Comparison of ENCODE assay signal across 10 cellular contexts in genomic region chr9:132162764-132163456, GRCh38. TPM values are rescaled to one million over a fixed set of nuclear protein-coding genes. Genes with fewer than 3 reads are reported as not detected.
A peak's percentile ranks its signal among the peaks of the same experiment; 100 is the strongest.
DNase-seq lines count a peak whose midpoint lies in the region; ATAC-seq, FAIRE-seq and TF ChIP-seq lines count a peak whose summit lies in the region.
"Had no signal": no experiment of that assay in that cellular context is flagged by ENCODE, and none has a peak within 500 bp of the region (broad histone marks: within the 10 kb centered on the region; RNA-seq: fewer than 3 reads in every experiment).

No MANE protein-coding gene starts in this region.

- no peaks in the 10 kb centered on the region for H3K9me3 Mint-ChIP-seq in activated CD8-positive, alpha-beta memory T cell treated with anti-CD3 and anti-CD28 coated beads, Interleukin-2, amount 10 ng/mL, durations not matched to agents 7 days and 5 days (ENCODE audit: low read depth)

- H3K27me3 Mint-ChIP-seq in activated CD8-positive, alpha-beta memory T cell treated with anti-CD3 and anti-CD28 coated beads, Interleukin-2, amount 10 ng/mL, durations not matched to agents 7 days and 5 days: peaks cover 60% of the 10 kb centered on the region

- no peak overlapping the region for H2AFZ ChIP-seq in HepG2 (ENCODE audit: low read length)

- H3K4me1 ChIP-seq in HepG2 (ENCODE audit: insufficient read depth, low read length) (peaks cover 7% of the 10 kb centered on the region), thoracic aorta (ENCODE audit: control insufficient read depth in 1 of 2, low read depth in 2 of 2) (peaks cover 25 to 37% of the 10 kb centered on the region in 2 donors)

- TF ChIP-seq CTCF in astrocyte of the cerebellum (IDR thresholded peaks at IDR 0.05; ENCODE audit: low read depth, low read length, missing control alignments): no peak
- TF ChIP-seq CTCF in HepG2 (CRISPR knock-in tag; IDR thresholded peaks at IDR 0.05): no peak
- TF ChIP-seq CTCF in thoracic aorta (IDR thresholded peaks at IDR 0.05): no peak

- H3K9ac ChIP-seq in HepG2 (ENCODE audit: insufficient read depth, low read depth, low read length): no peak overlapping the region

- peaks cover 10 to 93% of the 10 kb centered on the region in 2 experiments for H3K27me3 ChIP-seq in HepG2 (ENCODE audit: control insufficient read depth in 1 of 2, insufficient read depth in 2 of 2, low read length in 2 of 2)
- peaks cover 10% of the 10 kb centered on the region for H3K27me3 ChIP-seq in thoracic aorta (replicated peaks; ENCODE audit: insufficient read depth)

- no peak for FAIRE-seq in HepG2 (lab: Jason Lieb, UNC)

- no peak overlapping the region for H3K27ac Mint-ChIP-seq in activated CD8-positive, alpha-beta memory T cell treated with anti-CD3 and anti-CD28 coated beads, Interleukin-2, amount 10 ng/mL, durations not matched to agents 7 days and 5 days

- peak overlapping the region; percentile 93 for H3K4me3 Mint-ChIP-seq in activated CD8-positive, alpha-beta memory T cell treated with anti-CD3 and anti-CD28 coated beads, Interleukin-2, amount 10 ng/mL, durations not matched to agents 7 days and 5 days

- peaks cover 3% of the 10 kb centered on the region for H3K36me3 Mint-ChIP-seq in activated CD8-positive, alpha-beta memory T cell treated with anti-CD3 and anti-CD28 coated beads, Interleukin-2, amount 10 ng/mL, durations not matched to agents 7 days and 5 days

- H3K9me3 ChIP-seq in HepG2 (ENCODE audit: low read length) (no peaks in the 10 kb centered on the region), thoracic aorta (no peaks in the 10 kb centered on the region)
- H3K9me3 ChIP-seq: mucosa of descending colon had no signal

- H3K4me2 ChIP-seq in HepG2 (ENCODE audit: low read depth, low read length): peak overlapping the region; percentile 67

- H3K36me3 ChIP-seq in HepG2 (replicated peaks in 1 of 2; ENCODE audit: control insufficient read depth in 1 of 2, insufficient read depth in 2 of 2, low read length in 2 of 2): no peaks in the 10 kb centered on the region
- no peaks in the 10 kb centered on the region for H3K36me3 ChIP-seq in thoracic aorta

- WGBS in HepG2 (ENCODE audit: low lambda C conversion rate): 0% methylated on average over 5 of the region's 74 CpGs

- CTCF ChIA-PET in activated CD8-positive, alpha-beta memory T cell treated with anti-CD3 and anti-CD28 coated beads, Interleukin-2, amount 10 ng/mL, durations not matched to agents 7 days and 5 days (lab: Charles Lee): interaction anchor here (1.0 to 1.8 kb wide), 7 partner anchors 9 to 407 kb away, joined by 3 to 10 read pairs (median 4); no protein-coding TSS in a partner anchor
- CTCF ChIA-PET in HepG2 (lab: Yijun Ruan, JAX; ENCODE audit: low intra/inter-chr PET ratio, low total read pairs): no interaction called here

- intact Hi-C loops in HepG2 (cut with micrococcal nuclease; ENCODE audit: unreplicated experiment): no loop called here

- no peak for TF ChIP-seq POLR2A in HepG2 (IDR thresholded peaks at IDR 0.05; ENCODE audit: insufficient read depth in 1 of 2, low read depth in 2 of 2, low read length in 2 of 2)

- H3K4me1 Mint-ChIP-seq in activated CD8-positive, alpha-beta memory T cell treated with anti-CD3 and anti-CD28 coated beads, Interleukin-2, amount 10 ng/mL, durations not matched to agents 7 days and 5 days: peaks cover 14% of the 10 kb centered on the region

- H3K79me2 ChIP-seq in HepG2 (ENCODE audit: insufficient read depth, low read length): no peaks in the 10 kb centered on the region

- peak overlapping the region; percentile 54 for H3K4me3 ChIP-seq in astrocyte of the cerebellum (ENCODE audit: low read depth, low read length)
- H3K4me3 ChIP-seq in HepG2 (replicated peaks in 1 of 3; ENCODE audit: insufficient read depth in 1 of 3, low read depth in 2 of 3, low read length in 3 of 3): peak overlapping the region in 1 of 3 experiments; percentile 50; a peak in 2 of 6 replicates
- H3K4me3 ChIP-seq in thoracic aorta: peak overlapping the region; percentile 86

- BruUV-seq in HepG2 (replicated peaks; lab: Mats Ljungman, UMichigan): no TSS peak

- DNase-seq in activated CD8-positive, alpha-beta memory T cell treated with anti-CD3 and anti-CD28 coated beads, Interleukin-2, amount 10 ng/mL, durations not matched to agents 7 days and 5 days: no peak
- DNase-seq in activated CD8-positive, alpha-beta memory T cell treated with anti-CD3 and anti-CD28 coated beads, Interleukin-2, amount 50 U/mL, for 48 hours: no peak
- DNase-seq in astrocyte of the cerebellum (ENCODE audit: low read depth) (no peak), HepG2 (ENCODE audit: low spot score) (no peak), thoracic aorta (ENCODE audit: low spot score) (no peak), HuH-7.5 (ENCODE audit: low spot score) (no peak)
- DNase-seq: DMS79 treated with DMSO at 0.1 percent for 48 hours had no signal

- no peak for TF ChIP-seq RAD21 in HepG2 (CRISPR knock-in tag; IDR thresholded peaks at IDR 0.05)

- TF ChIP-seq EP300 in HepG2 (IDR thresholded peaks at IDR 0.05; ENCODE audit: low read depth in 2 of 2, low read length in 2 of 2): no peak
- TF ChIP-seq EP300 in HepG2 (CRISPR knock-in tag; IDR thresholded peaks at IDR 0.05; ENCODE audit: borderline replicate concordance): no peak

- H4K20me1 ChIP-seq in HepG2 (ENCODE audit: insufficient read depth, low read length): peaks cover 17% of the 10 kb centered on the region; the same call in 1 of the 2 replicates

- in situ Hi-C loops in astrocyte of the cerebellum (cut with HindIII; ENCODE audit: low sequenced_read_pairs) (no loop called here), HepG2 (cut with HindIII; ENCODE audit: extremely low pct_ligation_motif_present, low pct_unique_long_range_greater_than_20kb) (no loop called here)

- H3K27ac ChIP-seq in HepG2 (ENCODE audit: extremely low read length, insufficient read depth, low read length) (no peak overlapping the region), thoracic aorta (peak overlapping the region in 1 of 2 donors; percentile 28)

- ATAC-seq in activated CD8-positive, alpha-beta memory T cell treated with anti-CD3 and anti-CD28 coated beads, Interleukin-2, amount 10 ng/mL, durations not matched to agents 7 days and 5 days: peak; percentile 4
- ATAC-seq in HepG2 (peak; percentile 19; the same call in 2 of the 3 replicates), thoracic aorta (ENCODE audit: insufficient number of reproducible peaks, low FRiP score, low read depth) (no peak), HG03520 (IDR thresholded peaks at IDR 0.05; ENCODE audit: unreplicated experiment) (no peak), HG02970 (IDR thresholded peaks at IDR 0.05; ENCODE audit: low FRiP score, unreplicated experiment) (no peak)

- POLR2A ChIA-PET in HepG2 (lab: Yijun Ruan, JAX): no interaction called here

RNA-seq across cellular contexts. Expression of gene NTNG2, which starts 1.1 kb away (rescaled TPM):
- total RNA-seq in activated CD8-positive, alpha-beta memory T cell treated with anti-CD3 and anti-CD28 coated beads, Interleukin-2, amount 10 ng/mL, durations not matched to agents 7 days and 5 days: 10 to 100 TPM in 1 of 2 experiments, 1 to 10 TPM in 1; 7.9 to 14.5 TPM
- 0.02 TPM in 1 of 2 replicates, not detected in the other for total RNA-seq in HepG2 (2016; rRNA removed; fragmentation: Illumina TruSeq; extraction: Trizol)
- total RNA-seq in HepG2 (2016; cell fraction: cytosol; rRNA removed; fragmentation: Illumina TruSeq; extraction: Trizol; ENCODE audit: low read depth): not detected in 2 replicates
- not detected in 2 replicates for total RNA-seq in HepG2 (2016; cell fraction: insoluble cytoplasmic fraction; rRNA removed; fragmentation: Illumina TruSeq; extraction: Trizol)
- total RNA-seq in HepG2 (2016; cell fraction: membrane; rRNA removed; fragmentation: Illumina TruSeq; extraction: Trizol): not detected in 2 replicates
- not detected in 2 replicates for total RNA-seq in HepG2 (2016; cell fraction: nucleus; rRNA removed; fragmentation: Illumina TruSeq; extraction: Trizol)
- polyA plus RNA-seq in HepG2 (2011; rRNA removed): 0.36 TPM in 1 of 2 replicates, not detected in the other
- 0.01 and 0.34 TPM in 2 replicates for polyA plus RNA-seq in HepG2 (2011; cell fraction: cytosol; rRNA removed)
- polyA plus RNA-seq in HepG2 (2011; cell fraction: nucleus; rRNA removed): 0.96 and 1.5 TPM in 2 replicates
- not detected in 2 replicates for polyA plus RNA-seq in HepG2 (2012)
- polyA plus RNA-seq in HepG2 (2016; cell fraction: cytosol; fragmentation: Illumina TruSeq; extraction: Trizol; ENCODE audit: low read depth): not detected in 2 replicates
- not detected in 2 replicates for polyA plus RNA-seq in HepG2 (2016; cell fraction: insoluble cytoplasmic fraction; fragmentation: Illumina TruSeq; extraction: Trizol; ENCODE audit: low read depth)
- 0.27 TPM in 1 of 2 replicates, not detected in the other for polyA plus RNA-seq in HepG2 (2016; cell fraction: membrane; fragmentation: Illumina TruSeq; extraction: Trizol; ENCODE audit: low read depth)
- polyA plus RNA-seq in HepG2 (2016; cell fraction: nucleus; fragmentation: Illumina TruSeq; extraction: Trizol; ENCODE audit: insufficient read depth, low read depth): not detected in 2 replicates
- 0.02 and 0.05 TPM in 2 replicates for polyA minus RNA-seq in HepG2 (2011; rRNA and poly(A)+ RNA removed; ENCODE audit: low replicate concordance)
- not detected in 2 replicates for polyA minus RNA-seq in HepG2 (2011; cell fraction: cytosol; rRNA and poly(A)+ RNA removed)
- polyA minus RNA-seq in HepG2 (2011; cell fraction: nucleus; rRNA and poly(A)+ RNA removed): not detected in 2 replicates
- 1 to 10 TPM; 1.2 to 2.0 TPM for total RNA-seq in thoracic aorta

Comparison
In these comparisons a context has a peak if more than half of its experiments do, and no peak if none do; other contexts are left out.
1. ATAC-seq: peak in activated CD8-positive, alpha-beta memory T cell treated with anti-CD3 and anti-CD28 coated beads, Interleukin-2, amount 10 ng/mL, durations not matched to agents 7 days and 5 days (single experiment) and HepG2 (single experiment); none in thoracic aorta (single experiment), HG03520 (single experiment) and HG02970 (single experiment).